In the genomic region with DNA sequence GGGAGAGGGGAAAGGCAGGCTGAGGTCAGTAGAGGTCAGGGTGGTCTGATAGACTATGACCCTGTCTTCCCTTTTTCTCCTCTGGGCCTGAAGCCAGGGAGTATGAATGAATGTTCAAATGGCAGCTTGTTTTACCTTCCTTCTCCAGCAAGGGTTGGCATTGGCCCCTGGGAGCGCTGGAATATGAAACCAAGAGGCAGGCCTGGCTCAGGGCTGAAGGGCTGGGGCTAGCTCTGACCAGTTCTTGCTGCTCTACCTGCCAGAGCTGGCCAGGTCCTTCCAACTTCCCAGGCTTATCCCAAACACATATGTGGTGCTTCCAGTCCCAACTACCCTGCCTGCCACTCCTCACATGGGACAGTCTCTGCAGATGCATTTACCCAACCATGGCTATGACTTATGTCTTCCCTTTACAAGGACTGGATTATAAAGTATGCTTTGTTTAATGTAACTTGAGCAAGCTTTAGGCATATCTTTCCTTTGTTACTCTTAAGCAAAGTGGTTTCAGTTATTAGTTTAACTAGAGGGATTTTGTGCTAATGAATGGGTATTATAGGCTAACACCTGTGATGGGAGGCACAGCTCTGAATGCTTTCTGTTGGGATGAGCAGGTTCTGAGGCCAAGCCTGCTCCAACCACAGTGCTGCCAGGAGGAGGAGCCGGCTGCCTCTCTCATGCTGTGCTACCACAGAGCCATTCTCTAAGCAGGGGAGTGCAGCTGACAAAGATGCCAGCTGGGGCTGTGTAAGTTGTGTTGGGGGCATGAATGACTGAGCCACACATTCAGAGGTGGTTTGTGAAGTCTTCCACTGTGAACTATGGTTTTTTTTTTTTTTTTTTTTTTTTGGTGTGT, we compare ENCODE assay signal across 1 cellular context.
TF ChIP-seq lines count a peak whose summit lies in the region.

No MANE protein-coding gene starts in this region.

TF ChIP-seq in IMR-90, 13 proteins besides CTCF, POLR2A, EP300 and RAD21:
- TF ChIP-seq SMC3 (IDR thresholded peaks at IDR 0.05; ENCODE audit: low read depth, low read length) = peak; percentile 24; the same call in 1 of the 2 replicates
- no peak for TF ChIP-seq RFX5 (IDR thresholded peaks at IDR 0.05; ENCODE audit: low read depth, low read length)
